Comparison of ENCODE assay signal across 8 cellular contexts in the genomic region with DNA sequence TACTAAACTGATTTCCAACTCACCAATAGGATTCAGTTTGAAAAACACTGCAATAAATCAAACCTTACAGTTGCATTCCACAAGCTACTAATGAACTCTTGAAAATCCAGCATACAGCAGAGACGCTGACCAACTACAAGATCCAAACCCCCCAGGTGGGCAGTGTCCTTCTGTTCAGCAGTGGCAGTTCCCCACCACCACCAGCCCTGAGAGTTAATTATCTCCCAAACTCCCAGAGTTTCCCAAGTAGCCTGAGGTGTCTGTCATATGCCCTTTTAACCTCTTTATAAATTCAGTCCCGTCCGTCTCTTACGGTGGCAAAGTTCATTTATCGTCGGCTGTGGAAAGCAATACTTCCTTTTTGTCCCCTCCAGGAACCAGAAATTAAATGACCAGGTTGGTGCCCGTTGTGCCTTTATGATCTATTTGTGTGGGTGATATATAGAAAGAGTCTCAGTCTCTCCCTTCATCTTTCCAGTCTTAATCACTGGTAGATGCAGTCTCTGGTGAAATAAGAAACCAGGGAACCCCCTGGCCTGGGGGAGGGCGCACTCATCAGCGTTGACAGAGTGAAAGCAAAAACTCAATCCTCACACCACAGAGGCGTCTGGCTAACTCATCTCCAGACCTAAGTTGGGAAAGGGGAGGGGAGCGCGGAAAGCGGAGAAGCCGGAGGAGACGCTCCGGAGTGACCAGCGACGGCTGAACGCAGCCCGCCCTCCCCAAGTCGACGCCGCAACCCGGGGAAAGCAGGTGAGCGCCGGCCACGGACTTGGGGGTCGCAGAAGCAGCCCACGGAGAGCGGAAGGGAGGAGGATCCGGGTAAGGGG. TPM values are rescaled to one million over a fixed set of nuclear protein-coding genes. Genes with fewer than 3 reads are reported as not detected.
DNase-seq lines count a peak whose midpoint lies in the region; FAIRE-seq and TF ChIP-seq lines count a peak whose summit lies in the region.

No MANE protein-coding gene starts in this region.

- H3K27me3 ChIP-seq in effector memory CD4-positive, alpha-beta T cell (replicated peaks; ENCODE audit: control insufficient read depth, insufficient read depth, low read length, poor library complexity, severe bottlenecking), result no peaks in the 10 kb centered on the region
- no peaks in the 10 kb centered on the region for H3K27me3 ChIP-seq in mesenchymal stem cell (ENCODE audit: control insufficient read depth in 1 of 2, insufficient read depth in 1 of 2, low read length in 2 of 2)

- FAIRE-seq in GM12892 (lab: Jason Lieb, UNC), result peak; percentile 73
- FAIRE-seq in D721Med (lab: Jason Lieb, UNC), result no peak

- H3K27ac ChIP-seq in effector memory CD4-positive, alpha-beta T cell (ENCODE audit: insufficient read depth, low read length, poor library complexity, severe bottlenecking), result peak overlapping the region; percentile 95
- H3K27ac ChIP-seq in mesenchymal stem cell (ENCODE audit: low read length, poor library complexity, severe bottlenecking), result peak overlapping the region; percentile 96

- WGBS in mesenchymal stem cell, result 3% methylated on average over 9 of the region's 31 CpGs

- H3K9me3 Mint-ChIP-seq in activated CD4-positive, alpha-beta memory T cell treated with anti-CD3 and anti-CD28 coated beads, Interleukin-2, amount 10 ng/mL, durations not matched to agents 7 days and 5 days, result no peaks in the 10 kb centered on the region

- no peak overlapping the region for H3K14ac ChIP-seq in mesenchymal stem cell (ENCODE audit: low read length in 2 of 2)

- peak overlapping the region; percentile 89 for H3K4me2 ChIP-seq in mesenchymal stem cell (ENCODE audit: low read length, poor library complexity, severe bottlenecking)

- peak overlapping the region; percentile 91 for H3K4me3 Mint-ChIP-seq in activated CD4-positive, alpha-beta memory T cell treated with anti-CD3 and anti-CD28 coated beads, Interleukin-2, amount 10 ng/mL, durations not matched to agents 7 days and 5 days

- peak overlapping the region; percentile 94 for H3K9ac ChIP-seq in mesenchymal stem cell (ENCODE audit: low read length)

- peak overlapping the region in 1 of 2 experiments; percentile 77 for H3K4ac ChIP-seq in mesenchymal stem cell (ENCODE audit: low read depth in 1 of 2, low read length in 2 of 2)

- TF ChIP-seq CTCF in D721Med (IDR thresholded peaks at IDR 0.05; ENCODE audit: insufficient read depth, missing control alignments), result no peak

- no peak overlapping the region for H3K23ac ChIP-seq in mesenchymal stem cell (ENCODE audit: low read length in 2 of 2)

- peak overlapping the region; percentile 86 to 97 for H3K18ac ChIP-seq in mesenchymal stem cell (ENCODE audit: low read depth in 1 of 2, low read length in 2 of 2)

- H2BK12ac ChIP-seq in mesenchymal stem cell (ENCODE audit: low read length in 2 of 2), result no peak overlapping the region

- H4K91ac ChIP-seq in mesenchymal stem cell (ENCODE audit: low read length), result peak overlapping the region; percentile 91

- H3K36me3 Mint-ChIP-seq in activated CD4-positive, alpha-beta memory T cell treated with anti-CD3 and anti-CD28 coated beads, Interleukin-2, amount 10 ng/mL, durations not matched to agents 7 days and 5 days (ENCODE audit: low read depth), result peaks cover 23% of the 10 kb centered on the region

- CTCF ChIA-PET in HEK293T (lab: Yijun Ruan, JAX), result no interaction called here
- CTCF ChIA-PET in activated CD4-positive, alpha-beta memory T cell treated with anti-CD3 and anti-CD28 coated beads, Interleukin-2, amount 10 ng/mL, durations not matched to agents 7 days and 5 days (lab: Charles Lee), result no interaction called here

- no peak overlapping the region for H4K8ac ChIP-seq in mesenchymal stem cell (ENCODE audit: low read length)

- peak; percentile 68 for DNase-seq in GM12892 (ENCODE audit: insufficient read length)
- peak; percentile 69 for DNase-seq in HEK293T (ENCODE audit: extremely low spot score)
- peak; percentile 47 for DNase-seq in NCI-H1092 treated with DMSO at 0.1 percent for 48 hours (lab: John Stamatoyannopoulos, UW)
- peak; percentile 66 for DNase-seq in activated CD4-positive, alpha-beta memory T cell treated with anti-CD3 and anti-CD28 coated beads, Interleukin-2, amount 10 ng/mL, durations not matched to agents 7 days and 5 days
- peak; percentile 44 to 57 (median 56) for DNase-seq in effector memory CD4-positive, alpha-beta T cell
- DNase-seq in mesenchymal stem cell, result peak; percentile 93
- peak; percentile 75 to 84 for DNase-seq in stimulated activated CD8-positive, alpha-beta memory T cell treated with anti-CD3 and anti-CD28 coated beads, Interleukin-15, amount 100 ng/mL, for 48 hours (ENCODE audit: low read depth in 2 of 2)
- DNase-seq in D721Med (ENCODE audit: insufficient read length, low spot score), result no peak

- H2AK5ac ChIP-seq in mesenchymal stem cell (ENCODE audit: low read length, severe bottlenecking), result no peak overlapping the region

- peak overlapping the region; percentile 78 for H2BK120ac ChIP-seq in mesenchymal stem cell (ENCODE audit: low read depth, low read length)

- H3K36me3 ChIP-seq in effector memory CD4-positive, alpha-beta T cell (ENCODE audit: control insufficient read depth, insufficient read depth, low read length), result no peaks in the 10 kb centered on the region
- peaks cover 6 to 7% of the 10 kb centered on the region in 2 experiments for H3K36me3 ChIP-seq in mesenchymal stem cell (ENCODE audit: control insufficient read depth in 1 of 2, insufficient read depth in 2 of 2, low read depth in 1 of 2, low read length in 2 of 2)

- peak overlapping the region; percentile 81 for H3K4me3 ChIP-seq in effector memory CD4-positive, alpha-beta T cell (ENCODE audit: insufficient read depth, low read depth, low read length, poor library complexity, severe bottlenecking)
- H3K4me3 ChIP-seq in mesenchymal stem cell (ENCODE audit: insufficient read depth in 1 of 2, low read depth in 1 of 2, low read length in 2 of 2), result peak overlapping the region; percentile 93 to 97

- H3K4me1 Mint-ChIP-seq in activated CD4-positive, alpha-beta memory T cell treated with anti-CD3 and anti-CD28 coated beads, Interleukin-2, amount 10 ng/mL, durations not matched to agents 7 days and 5 days, result peaks cover 49% of the 10 kb centered on the region

- H2BK5ac ChIP-seq in mesenchymal stem cell (ENCODE audit: low read depth, low read length, poor library complexity, severe bottlenecking), result peak overlapping the region; percentile 98

- peak overlapping the region; percentile 66 for H2BK15ac ChIP-seq in mesenchymal stem cell (ENCODE audit: low read depth, poor library complexity, severe bottlenecking)

- no peak overlapping the region for H2AFZ ChIP-seq in mesenchymal stem cell (ENCODE audit: low read depth, low read length)

- H3K79me1 ChIP-seq in mesenchymal stem cell (replicated peaks; ENCODE audit: low read length, poor library complexity, severe bottlenecking), result peaks cover 10% of the 10 kb centered on the region

- H3K4me1 ChIP-seq in effector memory CD4-positive, alpha-beta T cell (ENCODE audit: control insufficient read depth, insufficient read depth, low read length, poor library complexity, severe bottlenecking), result peaks cover 53% of the 10 kb centered on the region
- peaks cover 15% of the 10 kb centered on the region for H3K4me1 ChIP-seq in mesenchymal stem cell (ENCODE audit: control insufficient read depth, insufficient read depth, low read depth, low read length)

- H3K27me3 Mint-ChIP-seq in activated CD4-positive, alpha-beta memory T cell treated with anti-CD3 and anti-CD28 coated beads, Interleukin-2, amount 10 ng/mL, durations not matched to agents 7 days and 5 days, result no peaks in the 10 kb centered on the region

- H3K9me3 ChIP-seq in effector memory CD4-positive, alpha-beta T cell (ENCODE audit: control insufficient read depth, low read length), result no peaks in the 10 kb centered on the region
- no peaks in the 10 kb centered on the region for H3K9me3 ChIP-seq in mesenchymal stem cell (ENCODE audit: control insufficient read depth, low read length)

- TF ChIP-seq POLR2A in GM12892 (IDR thresholded peaks at IDR 0.05; ENCODE audit: low read depth, low read length), result peak; percentile 72; the same call in 1 of the 2 replicates

- POLR2A ChIA-PET in HEK293T (lab: Yijun Ruan, JAX), result no interaction called here
- POLR2A ChIA-PET in activated CD4-positive, alpha-beta memory T cell treated with anti-CD3 and anti-CD28 coated beads, Interleukin-2, amount 10 ng/mL, durations not matched to agents 7 days and 5 days (lab: Charles Lee), result interaction anchor here (3.2 kb wide), 1 partner anchor 120 kb away, joined by 11 read pairs; the partner anchor contains the start of gene HSP90AB1

- peak overlapping the region; percentile 83 for H3K27ac Mint-ChIP-seq in activated CD4-positive, alpha-beta memory T cell treated with anti-CD3 and anti-CD28 coated beads, Interleukin-2, amount 10 ng/mL, durations not matched to agents 7 days and 5 days

TF ChIP-seq in HEK293T, 16 proteins besides CTCF, POLR2A, EP300 and RAD21 (continues in another document):
- no peak for TF ChIP-seq L3MBTL2 (conservative IDR thresholded peaks at IDR 0.05)
- no peak for TF ChIP-seq FOXA1 (IDR thresholded peaks at IDR 0.05)
- no peak for TF ChIP-seq FOXK2 (IDR thresholded peaks at IDR 0.05)
- TF ChIP-seq, protein P1, sequence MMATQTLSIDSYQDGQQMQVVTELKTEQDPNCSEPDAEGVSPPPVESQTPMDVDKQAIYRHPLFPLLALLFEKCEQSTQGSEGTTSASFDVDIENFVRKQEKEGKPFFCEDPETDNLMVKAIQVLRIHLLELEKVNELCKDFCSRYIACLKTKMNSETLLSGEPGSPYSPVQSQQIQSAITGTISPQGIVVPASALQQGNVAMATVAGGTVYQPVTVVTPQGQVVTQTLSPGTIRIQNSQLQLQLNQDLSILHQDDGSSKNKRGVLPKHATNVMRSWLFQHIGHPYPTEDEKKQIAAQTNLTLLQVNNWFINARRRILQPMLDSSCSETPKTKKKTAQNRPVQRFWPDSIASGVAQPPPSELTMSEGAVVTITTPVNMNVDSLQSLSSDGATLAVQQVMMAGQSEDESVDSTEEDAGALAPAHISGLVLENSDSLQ (IDR thresholded peaks at IDR 0.05), result peak; percentile 68
- no peak for TF ChIP-seq HDGF (IDR thresholded peaks at IDR 0.05; ENCODE audit: borderline replicate concordance)

RNA-seq across cellular contexts. Expression of gene MRPL14, which starts 0.7 kb away (rescaled TPM):
- polyA plus RNA-seq in GM12892 (2012; ENCODE audit: missing spikeins), result 87.0 TPM
- total RNA-seq in activated CD4-positive, alpha-beta memory T cell treated with anti-CD3 and anti-CD28 coated beads, Interleukin-2, amount 10 ng/mL, durations not matched to agents 7 days and 5 days, result 10 to 100 TPM; 36.0 to 39.0 TPM
- polyA plus RNA-seq in mesenchymal stem cell (2013, experiment 1 of 2), result 59.8 TPM
- 63.5 TPM for polyA plus RNA-seq in mesenchymal stem cell (2013, experiment 2 of 2)

RNA-seq across cellular contexts. Expression of gene TMEM63B, which starts 0.8 kb away (rescaled TPM):
- polyA plus RNA-seq in GM12892 (2012; ENCODE audit: missing spikeins), result 8.7 TPM
- 10 to 100 TPM; 14.7 to 15.5 TPM for total RNA-seq in activated CD4-positive, alpha-beta memory T cell treated with anti-CD3 and anti-CD28 coated beads, Interleukin-2, amount 10 ng/mL, durations not matched to agents 7 days and 5 days
- 28.7 TPM for polyA plus RNA-seq in mesenchymal stem cell (2013, experiment 1 of 2)
- polyA plus RNA-seq in mesenchymal stem cell (2013, experiment 2 of 2), result 27.8 TPM

RNA-seq across cellular contexts. Expression of gene CAPN11, which starts 32.1 kb away (rescaled TPM):
- polyA plus RNA-seq in GM12892 (2012; ENCODE audit: missing spikeins), result 1.1 TPM
- total RNA-seq in activated CD4-positive, alpha-beta memory T cell treated with anti-CD3 and anti-CD28 coated beads, Interleukin-2, amount 10 ng/mL, durations not matched to agents 7 days and 5 days, result under 1 TPM in 1 of 2 experiments, not detected in 1; 0.13 TPM
- not detected for polyA plus RNA-seq in mesenchymal stem cell (2013, experiment 1 of 2)
- polyA plus RNA-seq in mesenchymal stem cell (2013, experiment 2 of 2), result not detected
